In the genomic region with DNA sequence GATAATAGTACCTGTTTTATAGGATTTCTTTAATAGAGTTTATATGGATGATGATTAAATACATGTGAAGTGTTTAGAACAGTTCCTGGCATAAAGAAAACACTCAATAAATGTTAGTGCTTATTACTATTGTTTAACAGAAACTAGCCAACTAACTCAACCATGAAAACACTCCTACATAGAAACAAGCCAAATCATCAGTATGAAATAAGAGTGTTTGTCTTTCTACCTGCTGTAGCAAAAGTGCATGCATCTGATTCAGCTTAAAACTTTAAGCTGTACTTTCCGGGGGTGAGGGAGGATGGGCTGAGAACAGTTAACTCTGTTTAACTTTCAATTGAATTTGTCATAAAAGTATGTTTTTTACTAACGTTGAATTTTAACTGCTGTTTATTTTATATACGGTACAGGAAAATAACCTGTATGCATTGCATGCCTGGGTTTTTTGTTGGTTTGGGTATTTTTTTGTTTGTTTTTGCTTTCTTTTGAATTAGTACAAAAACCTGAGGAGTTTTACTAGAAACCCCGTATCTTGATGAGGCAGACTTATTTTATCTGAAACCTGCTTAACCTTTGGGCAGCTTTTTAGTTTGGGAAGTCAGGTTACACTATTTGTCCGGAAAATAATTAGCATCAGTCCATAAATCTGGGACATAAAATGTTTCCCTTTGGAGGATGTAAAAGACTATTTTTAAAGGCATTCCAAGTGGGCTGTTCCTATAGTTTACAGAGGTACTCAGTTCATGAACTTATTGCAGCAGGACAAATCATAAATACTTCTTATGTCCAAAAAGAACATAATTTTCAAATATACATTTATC, we compare ENCODE assay signal across 21 cellular contexts. TPM values are rescaled to one million over a fixed set of nuclear protein-coding genes. Genes with fewer than 3 reads are reported as not detected.
A peak's percentile ranks its signal among the peaks of the same experiment; 100 is the strongest.
DNase-seq lines count a peak whose midpoint lies in the region; ATAC-seq and TF ChIP-seq lines count a peak whose summit lies in the region.
"Had no signal": no experiment of that assay in that cellular context is flagged by ENCODE, and none has a peak within 500 bp of the region (broad histone marks: within the 10 kb centered on the region; RNA-seq: fewer than 3 reads in every experiment).

No MANE protein-coding gene starts in this region.

- no peaks in the 10 kb centered on the region for H3K9me3 Mint-ChIP-seq in osteocyte (ENCODE audit: unreplicated experiment)

- 55% methylated on average over 5 of the region's 5 CpGs for WGBS in esophagus muscularis mucosa
- 48 to 68% methylated on average over 5 of the region's 5 CpGs for WGBS in esophagus squamous epithelium, 2 donors

- H3K9ac ChIP-seq in OCI-LY3 (ENCODE audit: low read length) = no peak overlapping the region

- TF ChIP-seq CTCF in GM10266 (IDR thresholded peaks at IDR 0.05; ENCODE audit: control insufficient read depth, insufficient read depth, low read depth, missing control alignments) (no peak), OCI-LY3 (IDR thresholded peaks at IDR 0.05; ENCODE audit: low read depth, low read length) (no peak), esophagus muscularis mucosa (IDR thresholded peaks at IDR 0.05) (no peak), osteocyte (IDR thresholded peaks at IDR 0.05) (no peak), esophagus squamous epithelium (IDR thresholded peaks at IDR 0.05) (no peak)

- TF ChIP-seq POLR2A in esophagus muscularis mucosa (IDR thresholded peaks at IDR 0.05; ENCODE audit: low read depth) = no peak
- TF ChIP-seq POLR2A in esophagus squamous epithelium (IDR thresholded peaks at IDR 0.05) = no peak

- intact Hi-C loops in esophagus muscularis mucosa (cut with DNase I) (no loop called here), esophagus squamous epithelium (cut with DNase I) (no loop called here)

- H3K27ac ChIP-seq in OCI-LY3 (ENCODE audit: low read length) (no peak overlapping the region), esophagus muscularis mucosa (replicated peaks in 1 of 4) (peak overlapping the region; percentile 44 to 69 (median 54)), esophagus squamous epithelium (peak overlapping the region in 2 of 4 donors; percentile 18 to 46)
- H3K27ac ChIP-seq: epithelial cell of prostate, right lobe of liver, suprapubic skin had no signal

- H3K4me1 ChIP-seq in OCI-LY3 (ENCODE audit: low read length) = peaks cover 33% of the 10 kb centered on the region
- peaks cover 1 to 29% (median 20%) of the 10 kb centered on the region in 4 donors for H3K4me1 ChIP-seq in esophagus muscularis mucosa
- peaks cover 0 to 30% (median 2%) of the 10 kb centered on the region in 3 donors for H3K4me1 ChIP-seq in esophagus squamous epithelium

- no peak for ATAC-seq in HG03521 (IDR thresholded peaks at IDR 0.05; ENCODE audit: unreplicated experiment)
- ATAC-seq: activated CD4-positive, CD25-positive, alpha-beta regulatory T cell treated with anti-CD3 and anti-CD28 coated beads, Interleukin-2, amount 50 U/mL, for 24 hours had no signal

- no peaks in the 10 kb centered on the region for H3K27me3 Mint-ChIP-seq in osteocyte (ENCODE audit: unreplicated experiment)

- no peak for TF ChIP-seq EP300 in esophagus muscularis mucosa (IDR thresholded peaks at IDR 0.05)

- no peaks in the 10 kb centered on the region for H3K79me2 ChIP-seq in OCI-LY3 (ENCODE audit: low read length)

- H3K27ac Mint-ChIP-seq in osteocyte (ENCODE audit: unreplicated experiment) = peak overlapping the region; percentile 76

- H3K4me3 ChIP-seq in OCI-LY3 (ENCODE audit: low read length) (no peak overlapping the region), esophagus muscularis mucosa (peak overlapping the region in 3 of 4 donors; percentile 1 to 19 (median 7)), esophagus squamous epithelium (no peak overlapping the region)
- H3K4me3 ChIP-seq: right lobe of liver, suprapubic skin had no signal

- H3K36me3 ChIP-seq in OCI-LY3 (replicated peaks; ENCODE audit: low read depth, low read length) (peaks cover 3% of the 10 kb centered on the region), esophagus muscularis mucosa (peaks cover 0 to under 1% (median 0%) of the 10 kb centered on the region in 4 donors), esophagus squamous epithelium (peaks cover 0 to 2% (median 0%) of the 10 kb centered on the region in 3 donors)

- H3K27me3 ChIP-seq in OCI-LY3 (ENCODE audit: low read depth, low read length) (no peaks in the 10 kb centered on the region), esophagus muscularis mucosa (no peaks in the 10 kb centered on the region), esophagus squamous epithelium (no peaks in the 10 kb centered on the region)
- H3K27me3 ChIP-seq: right lobe of liver, suprapubic skin had no signal

- peaks cover 66% of the 10 kb centered on the region for H3K4me1 Mint-ChIP-seq in osteocyte (ENCODE audit: unreplicated experiment)

- no peaks in the 10 kb centered on the region; the same call in 1 of the 2 replicates for H4K20me1 ChIP-seq in OCI-LY3 (ENCODE audit: insufficient read depth, low read length)

- peak overlapping the region; percentile 33 for H3K4me2 ChIP-seq in OCI-LY3 (ENCODE audit: low read length)

- H2AFZ ChIP-seq in OCI-LY3 (ENCODE audit: low read depth, low read length) = no peak overlapping the region

- peak overlapping the region; percentile 30 for H3K4me3 Mint-ChIP-seq in osteocyte (ENCODE audit: unreplicated experiment)

- H3K36me3 Mint-ChIP-seq in osteocyte (ENCODE audit: unreplicated experiment) = peaks cover 19% of the 10 kb centered on the region

- DNase-seq in GM10266 (ENCODE audit: extremely low spot score) (peak; percentile 6), esophagus muscularis mucosa (ENCODE audit: extremely low spot score) (no peak), osteocyte (ENCODE audit: extremely low spot score, unreplicated experiment) (no peak), esophagus squamous epithelium (lab: John Stamatoyannopoulos, UW) (no peak), occipital lobe (lab: John Stamatoyannopoulos, UW) (no peak), NCI-H1048 (lab: John Stamatoyannopoulos, UW) (no peak)
- DNase-seq: activated effector memory CD4-positive, alpha-beta T cell treated with Interleukin-2 at 50 U/mL for 16 hours; anterior cingulate cortex; DMS 273 treated with DMSO at 0.1 percent for 48 hours; Kasumi-1; mesendoderm; NCI-H1436 treated with DMSO at 0.1 percent for 48 hours; NCI-H345; right lobe of liver; stimulated activated CD4-positive, alpha-beta T cell treated with anti-CD3 and anti-CD28 coated beads, Interleukin-2, amount 100 ng/mL, for 48 hours had no signal

- H3K9me3 ChIP-seq in OCI-LY3 (ENCODE audit: insufficient read depth, low read length) = no peaks in the 10 kb centered on the region
- no peaks in the 10 kb centered on the region for H3K9me3 ChIP-seq in esophagus muscularis mucosa
- H3K9me3 ChIP-seq in esophagus squamous epithelium = no peaks in the 10 kb centered on the region
- H3K9me3 ChIP-seq: right lobe of liver, suprapubic skin had no signal

RNA-seq across cellular contexts. Expression of a gene that starts 6.5 kb away (rescaled TPM):
- total RNA-seq in esophagus muscularis mucosa (10 to 100 TPM; 12.1 to 46.4 (median 14.9) TPM), osteocyte (3.1 and 3.9 TPM in 2 replicates), esophagus squamous epithelium (under 1 TPM in 2 of 4 donors, not detected in 2; 0.22 to 0.76 TPM), occipital lobe (0.62 TPM)
- total RNA-seq: HT-29, suprapubic skin had no signal

Comparison
In these comparisons a context has a peak if more than half of its experiments do, and no peak if none do; other contexts are left out.
1. H3K4me3 ChIP-seq: peak in esophagus muscularis mucosa (3 of 4); none in OCI-LY3 (single experiment) and esophagus squamous epithelium (0 of 4).